18 cellular contexts compared by ENCODE assay signal in the genomic region with DNA sequence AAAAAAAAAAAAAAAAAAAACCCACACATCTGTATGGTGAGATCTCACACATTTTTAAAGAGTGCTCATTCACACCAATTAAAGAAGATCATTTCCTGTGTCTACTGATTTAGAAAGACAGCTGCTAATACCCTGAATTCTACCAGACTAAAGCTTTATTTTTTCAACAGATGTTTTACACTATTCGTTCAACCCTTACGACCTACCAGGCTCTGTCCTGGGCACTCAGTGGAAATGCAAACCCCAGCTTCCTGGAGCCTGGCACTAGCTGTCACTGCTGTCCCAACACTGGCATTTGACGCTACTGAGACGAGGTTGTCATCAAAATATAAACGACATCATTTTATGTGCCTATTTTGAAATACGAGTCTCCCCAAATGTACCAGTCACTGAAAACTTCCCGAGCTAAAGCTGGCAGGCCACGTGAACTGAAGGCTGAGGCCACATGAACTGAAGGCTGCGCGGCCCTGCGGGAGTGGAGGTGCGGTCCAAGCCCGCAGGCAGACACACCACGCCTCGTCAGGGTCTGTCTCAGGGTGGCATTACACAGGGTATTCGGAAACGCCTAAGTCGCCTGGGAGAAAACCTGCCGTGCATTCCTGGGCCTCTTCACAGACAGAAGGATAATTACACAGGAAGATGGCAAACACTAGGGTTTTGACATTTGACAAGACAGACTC. TPM values are rescaled to one million over a fixed set of nuclear protein-coding genes. Genes with fewer than 3 reads are reported as not detected.
DNase-seq lines count a peak whose midpoint lies in the region; ATAC-seq and TF ChIP-seq lines count a peak whose summit lies in the region.
"Had no signal": no experiment of that assay in that cellular context is flagged by ENCODE, and none has a peak within 500 bp of the region (broad histone marks: within the 10 kb centered on the region; RNA-seq: fewer than 3 reads in every experiment).

No MANE protein-coding gene starts in this region.

- ATAC-seq in GM18867 (IDR thresholded peaks at IDR 0.05; ENCODE audit: unreplicated experiment) (peak; percentile 44), T-cell (replicated peaks in 1 of 4) (peak in 2 of 4 experiments; percentile 27 to 64), natural killer cell (peak; percentile 34 to 68 (median 52)), GM21528 (IDR thresholded peaks at IDR 0.05; ENCODE audit: low FRiP score, unreplicated experiment) (no peak)
- ATAC-seq: pancreas had no signal

- peaks cover 98% of the 10 kb centered on the region for H3K4me1 ChIP-seq in BLaER1
- H3K4me1 ChIP-seq: pancreas, SJCRH30 had no signal

- no peak for TF ChIP-seq CTCF in natural killer cell (IDR thresholded peaks at IDR 0.05)
- TF ChIP-seq CTCF in GM10248 (IDR thresholded peaks at IDR 0.05; ENCODE audit: control extremely low read depth, extremely low read depth, low read depth, missing control alignments), result no peak

- H3K4me3 Mint-ChIP-seq in T-cell (peak overlapping the region in 1 of 3 donors; percentile 38), natural killer cell (peak overlapping the region; percentile 94)

- peak overlapping the region; percentile 32 for H3K9ac ChIP-seq in BLaER1

- H3K9me3 Mint-ChIP-seq in T-cell (no peaks in the 10 kb centered on the region), natural killer cell (peaks cover 0 to 2% of the 10 kb centered on the region in 2 donors)

- DNase-seq in T-cell (peak in 3 of 34 experiments; percentile 19 to 30 (median 24)), natural killer cell (peak; percentile 61), GM10248 (ENCODE audit: extremely low spot score) (no peak), NCI-H510A treated with DMSO at 0.1 percent for 48 hours (lab: John Stamatoyannopoulos, UW) (no peak), NCI-H526 (lab: John Stamatoyannopoulos, UW) (no peak)
- DNase-seq: activated effector memory CD4-positive, alpha-beta T cell treated with anti-CD3 and anti-CD28 coated beads, Interleukin-2, amount 50 U/mL, for 16 hours; cerebellar nuclear complex; esophagus squamous epithelium; GF-D8; NCI-H1105 treated with DMSO at 0.1 percent for 48 hours; NCI-H748 treated with DMSO at 0.1 percent for 48 hours; pancreas; SJCRH30 had no signal

- H3K27ac ChIP-seq in BLaER1, result peak overlapping the region; percentile 59
- H3K27ac ChIP-seq: pancreas, SJCRH30 had no signal

- no peaks in the 10 kb centered on the region for H3K27me3 Mint-ChIP-seq in T-cell
- H3K27me3 Mint-ChIP-seq in natural killer cell (ENCODE audit: low read depth in 2 of 2), result no peaks in the 10 kb centered on the region

- POLR2A ChIA-PET in T-cell (lab: Charles Lee), result no interaction called here
- POLR2A ChIA-PET in GM10248 (lab: Yijun Ruan, JAX), result interaction anchor here (3.6 to 3.8 kb wide), 2 partner anchors 14 to 24 kb away, joined by 14 to 23 read pairs; no protein-coding TSS in a partner anchor

- H3K27me3 ChIP-seq in BLaER1, result no peaks in the 10 kb centered on the region
- H3K27me3 ChIP-seq: esophagus squamous epithelium, pancreas, SJCRH30 had no signal

- no peaks in the 10 kb centered on the region for H3K9me3 ChIP-seq in BLaER1
- H3K9me3 ChIP-seq: esophagus squamous epithelium, pancreas, SJCRH30 had no signal

- peak overlapping the region; percentile 30 for H3K4me3 ChIP-seq in BLaER1
- H3K4me3 ChIP-seq: esophagus squamous epithelium, lung, pancreas, SJCRH30 had no signal

- peak overlapping the region; percentile 95 for H3K4me2 ChIP-seq in BLaER1

- peaks cover 72% of the 10 kb centered on the region for H3K36me3 ChIP-seq in BLaER1

- peak overlapping the region; percentile 6 to 82 for H3K27ac Mint-ChIP-seq in T-cell
- peak overlapping the region; percentile 100 for H3K27ac Mint-ChIP-seq in natural killer cell

- CTCF ChIA-PET in T-cell (lab: Charles Lee), result interaction anchor here in 1 of 2 donors (0.6 to 1.5 kb wide), 2 partner anchors 123 to 152 kb away, joined by 3 to 4 read pairs; no protein-coding TSS in a partner anchor
- CTCF ChIA-PET in GM10248 (lab: Yijun Ruan, JAX), result interaction anchor here (1.3 to 9.7 kb wide), 7 partner anchors 8 to 34 kb away, joined by 5 to 71 read pairs (median 10); no protein-coding TSS in a partner anchor

- H4K20me1 ChIP-seq in BLaER1, result peaks cover 83% of the 10 kb centered on the region

- peaks cover 84% of the 10 kb centered on the region for H3K36me3 Mint-ChIP-seq in T-cell
- peaks cover 11% of the 10 kb centered on the region for H3K36me3 Mint-ChIP-seq in natural killer cell

- intact Hi-C loops in natural killer cell (cut with micrococcal nuclease), result loop anchor here (1.0 to 10.0 kb wide), 6 partner anchors 13 to 408 kb away; no protein-coding TSS in a partner anchor

- peaks cover 12 to 52% (median 41%) of the 10 kb centered on the region in 3 donors for H3K4me1 Mint-ChIP-seq in T-cell
- peaks cover 76 to 93% of the 10 kb centered on the region in 2 donors for H3K4me1 Mint-ChIP-seq in natural killer cell

RNA-seq across cellular contexts. Expression of a gene that starts 27.2 kb away (rescaled TPM):
- total RNA-seq in T-cell (10 to 100 TPM; 17.6 to 31.0 (median 20.9) TPM), natural killer cell (100 to 1,000 TPM; 176 to 306 (median 250) TPM)

RNA-seq across cellular contexts. Expression of a gene that starts 56.7 kb away (rescaled TPM):
- total RNA-seq in T-cell (under 1 TPM in 2 of 5 donors, not detected in 3; 0.14 to 0.26 TPM), natural killer cell (1 to 10 TPM in 2 of 3 donors, under 1 TPM in 1; 0.33 to 3.2 (median 2.6) TPM)
- total RNA-seq: HT1080 had no signal

Comparison
In these comparisons a context has a peak if more than half of its experiments do, and no peak if none do; other contexts are left out.
1. RNA of a gene that starts 27.2 kb away (total RNA-seq): 176 to 306 TPM in natural killer cell; 17.6 to 31.0 TPM in T-cell; every median in the first group is over 4 times any median in the second.